ENCODE assay signal across 1 cellular context in genomic region chr1:93615201-93616150, GRCh38.
A peak's percentile ranks its signal among the peaks of the same experiment; 100 is the strongest.
TF ChIP-seq lines count a peak whose summit lies in the region.

No MANE protein-coding gene starts in this region.

TF ChIP-seq in HepG2, 621 proteins besides CTCF, POLR2A, EP300 and RAD21 (continued from another document and continues in another):
- TF ChIP-seq ZBTB1 (CRISPR knock-in tag; IDR thresholded peaks at IDR 0.05; ENCODE audit: borderline replicate concordance) (no peak), ZC3H13 (CRISPR knock-in tag; IDR thresholded peaks at IDR 0.05) (no peak), ZNF879 (CRISPR knock-in tag; IDR thresholded peaks at IDR 0.05) (peak; percentile 77; the same call in 1 of the 2 replicates), ZNF138 (CRISPR knock-in tag; IDR thresholded peaks at IDR 0.05; ENCODE audit: low read depth) (no peak), HNF1A (IDR thresholded peaks at IDR 0.05; ENCODE audit: low read depth) (no peak), HNF1A (CRISPR knock-in tag; IDR thresholded peaks at IDR 0.05; ENCODE audit: borderline replicate concordance) (no peak), PLRG1 (conservative IDR thresholded peaks at IDR 0.05) (no peak), ZNF570 (CRISPR knock-in tag; IDR thresholded peaks at IDR 0.05; ENCODE audit: borderline replicate concordance) (no peak), BCL3 (CRISPR knock-in tag; IDR thresholded peaks at IDR 0.05) (peak; percentile 86; the same call in 1 of the 2 replicates), CHD4 (IDR thresholded peaks at IDR 0.05; ENCODE audit: borderline replicate concordance, low read length) (no peak), NFYB (CRISPR knock-in tag; IDR thresholded peaks at IDR 0.05) (no peak), GFI1 (CRISPR knock-in tag; IDR thresholded peaks at IDR 0.05; ENCODE audit: borderline replicate concordance) (peak; percentile 73; the same call in 1 of the 2 replicates), GTF3A (CRISPR knock-in tag; conservative IDR thresholded peaks at IDR 0.05) (no peak), RXRB (CRISPR knock-in tag; IDR thresholded peaks at IDR 0.05; ENCODE audit: borderline replicate concordance) (peak; percentile 45), RCOR2 (CRISPR knock-in tag; IDR thresholded peaks at IDR 0.05) (no peak; the same call in none of the 2 replicates), SALL2 (CRISPR knock-in tag; IDR thresholded peaks at IDR 0.05) (peak; percentile 57; the same call in 1 of the 2 replicates), CBX2 (IDR thresholded peaks at IDR 0.05; ENCODE audit: low read depth, low read length) (no peak), CBX2 (CRISPR knock-in tag; IDR thresholded peaks at IDR 0.05; ENCODE audit: low read depth) (no peak), USF2 (IDR thresholded peaks at IDR 0.05; ENCODE audit: low read depth, low read length) (no peak), USF2 (CRISPR knock-in tag; IDR thresholded peaks at IDR 0.05; ENCODE audit: borderline replicate concordance) (no peak), ZNF30 (CRISPR knock-in tag; IDR thresholded peaks at IDR 0.05) (no peak), SKIL (CRISPR knock-in tag; IDR thresholded peaks at IDR 0.05; ENCODE audit: borderline replicate concordance) (no peak), ZNF609 (CRISPR knock-in tag; IDR thresholded peaks at IDR 0.05; ENCODE audit: borderline replicate concordance) (no peak; the same call in 1 of the 2 replicates), ZNF251 (CRISPR knock-in tag; IDR thresholded peaks at IDR 0.05) (no peak), FOXO1 (CRISPR knock-in tag; IDR thresholded peaks at IDR 0.05) (0 out of 2 replicates have a peak, but pooled peaks have one; percentile 34), HNF4G (IDR thresholded peaks at IDR 0.05; ENCODE audit: borderline replicate concordance, low read depth, low read length) (peak; percentile 64), HNF4G (CRISPR knock-in tag; IDR thresholded peaks at IDR 0.05; ENCODE audit: borderline replicate concordance, low read depth) (no peak; the same call in 1 of the 2 replicates), ZNF790 (CRISPR knock-in tag; IDR thresholded peaks at IDR 0.05; ENCODE audit: borderline replicate concordance) (no peak), FOXA1 (IDR thresholded peaks at IDR 0.05) (no peak), FOXA1 (CRISPR knock-in tag; IDR thresholded peaks at IDR 0.05) (peak; percentile 86), RARA (CRISPR knock-in tag; IDR thresholded peaks at IDR 0.05) (peak; percentile 74), ZNF264 (CRISPR knock-in tag; IDR thresholded peaks at IDR 0.05) (0 out of 2 replicates have a peak, but pooled peaks have one; percentile 15), KDM5A (IDR thresholded peaks at IDR 0.05; ENCODE audit: borderline replicate concordance, low read length) (no peak), ZNF891 (CRISPR knock-in tag; IDR thresholded peaks at IDR 0.05) (no peak; the same call in 1 of the 2 replicates), NFYC (CRISPR knock-in tag; IDR thresholded peaks at IDR 0.05) (peak; percentile 39; the same call in 1 of the 2 replicates), ZNF747 (CRISPR knock-in tag; IDR thresholded peaks at IDR 0.05; ENCODE audit: borderline replicate concordance) (0 out of 2 replicates have a peak, but pooled peaks have one; percentile 16), ZNF652 (CRISPR knock-in tag; IDR thresholded peaks at IDR 0.05; ENCODE audit: borderline replicate concordance, low read depth) (no peak), ZNF468 (CRISPR knock-in tag; IDR thresholded peaks at IDR 0.05) (no peak), SNAI1 (CRISPR knock-in tag; IDR thresholded peaks at IDR 0.05; ENCODE audit: borderline replicate concordance) (no peak), PATZ1 (CRISPR knock-in tag; IDR thresholded peaks at IDR 0.05) (peak; percentile 36), ZFAT (CRISPR knock-in tag; conservative IDR thresholded peaks at IDR 0.05) (no peak), SNAPC2 (CRISPR knock-in tag; IDR thresholded peaks at IDR 0.05) (0 out of 2 replicates have a peak, but pooled peaks have one; percentile 72), BCL6 (CRISPR knock-in tag; IDR thresholded peaks at IDR 0.05) (peak; percentile 46), THYN1 (CRISPR knock-in tag; IDR thresholded peaks at IDR 0.05; ENCODE audit: borderline replicate concordance, low read depth) (no peak; the same call in 1 of the 2 replicates), ATM (IDR thresholded peaks at IDR 0.05; ENCODE audit: borderline replicate concordance) (no peak), ZNF160 (CRISPR knock-in tag; IDR thresholded peaks at IDR 0.05) (no peak), ZFP62 (CRISPR knock-in tag; IDR thresholded peaks at IDR 0.05) (no peak), KLF6 (CRISPR knock-in tag; IDR thresholded peaks at IDR 0.05) (no peak), FOXP1 (IDR thresholded peaks at IDR 0.05) (no peak), FOXP1 (CRISPR knock-in tag; IDR thresholded peaks at IDR 0.05) (0 out of 2 replicates have a peak, but pooled peaks have one; percentile 24), ZNF276 (CRISPR knock-in tag; IDR thresholded peaks at IDR 0.05; ENCODE audit: low read depth) (no peak), EHMT2 (IDR thresholded peaks at IDR 0.05; ENCODE audit: borderline replicate concordance, low read depth, low read length) (0 out of 2 replicates have a peak, but pooled peaks have one; percentile 59)
